ENCODE assay signal across 16 cellular contexts in genomic region chrX:129732857-129733256, GRCh38. TPM values are rescaled to one million over a fixed set of nuclear protein-coding genes. Genes with fewer than 3 reads are reported as not detected.
A peak's percentile ranks its signal among the peaks of the same experiment; 100 is the strongest.
DNase-seq lines count a peak whose midpoint lies in the region; ATAC-seq and TF ChIP-seq lines count a peak whose summit lies in the region.
"Had no signal": no experiment of that assay in that cellular context is flagged by ENCODE, and none has a peak within 500 bp of the region (broad histone marks: within the 10 kb centered on the region; RNA-seq: fewer than 3 reads in every experiment).

No MANE protein-coding gene starts in this region.

- H3K4me3 Mint-ChIP-seq in CD8-positive, alpha-beta T cell, result no peak overlapping the region

- H3K27me3 Mint-ChIP-seq in CD8-positive, alpha-beta T cell (ENCODE audit: low read depth), result no peaks in the 10 kb centered on the region

- intact Hi-C loops in CD8-positive, alpha-beta T cell (cut with DNase I, micrococcal nuclease), result loop anchor here in 1 of 2 experiments (10.0 kb wide), 1 partner anchor 58 kb away; no protein-coding TSS in a partner anchor

- DNase-seq in GM12865 (ENCODE audit: low read depth) (peak; percentile 3), coronary artery (ENCODE audit: low spot score) (peak; percentile 33), AG20443 (ENCODE audit: low spot score) (no peak), glomerular visceral epithelial cell (ENCODE audit: extremely low spot score) (no peak)
- DNase-seq in activated CD4-positive, CD25-positive, alpha-beta regulatory T cell (lab: John Stamatoyannopoulos, UW), result no peak
- DNase-seq in CD8-positive, alpha-beta T cell, result no peak
- DNase-seq: DMS53, HCEC 1CT, IMR-90, KBM-7 had no signal

- no peaks in the 10 kb centered on the region for H3K27me3 ChIP-seq in CD8-positive, alpha-beta T cell (ENCODE audit: insufficient read depth, low read length)

- no peak for TF ChIP-seq CTCF in GM12865 (IDR thresholded peaks at IDR 0.05; ENCODE audit: insufficient read depth, low read depth, low read length, missing control alignments)
- no peak for TF ChIP-seq CTCF in coronary artery (IDR thresholded peaks at IDR 0.05)
- no peak for TF ChIP-seq CTCF in CD8-positive, alpha-beta T cell (IDR thresholded peaks at IDR 0.05)

- CTCF ChIA-PET in CD8-positive, alpha-beta T cell (lab: Charles Lee), result no interaction called here

- no peaks in the 10 kb centered on the region for H3K36me3 Mint-ChIP-seq in CD8-positive, alpha-beta T cell

- no peak overlapping the region for H3K27ac Mint-ChIP-seq in CD8-positive, alpha-beta T cell

- H3K4me1 Mint-ChIP-seq in CD8-positive, alpha-beta T cell (ENCODE audit: low read depth), result peaks cover 30% of the 10 kb centered on the region

- H3K36me3 ChIP-seq in CD8-positive, alpha-beta T cell (ENCODE audit: insufficient read depth, low read length), result no peaks in the 10 kb centered on the region
- H3K36me3 ChIP-seq: BLaER1 had no signal

- H3K9me3 Mint-ChIP-seq in CD8-positive, alpha-beta T cell, result no peaks in the 10 kb centered on the region

- H3K4me3 ChIP-seq in GM12865 (ENCODE audit: low read depth, low read length) (no peak overlapping the region), coronary artery (no peak overlapping the region)
- H3K4me3 ChIP-seq in CD8-positive, alpha-beta T cell (ENCODE audit: low read depth, low read length), result no peak overlapping the region
- H3K4me3 ChIP-seq: A549, BLaER1 had no signal

- H3K27ac ChIP-seq in coronary artery, result no peak overlapping the region
- no peak overlapping the region for H3K27ac ChIP-seq in CD8-positive, alpha-beta T cell (ENCODE audit: low read depth, low read length)
- H3K27ac ChIP-seq: A549, BLaER1 had no signal

- peaks cover 14% of the 10 kb centered on the region for H3K4me1 ChIP-seq in CD8-positive, alpha-beta T cell (ENCODE audit: insufficient read depth, low read length)
- H3K4me1 ChIP-seq: A549 had no signal

- H3K9me3 ChIP-seq in CD8-positive, alpha-beta T cell (ENCODE audit: low read length), result no peaks in the 10 kb centered on the region
- H3K9me3 ChIP-seq: A549, BLaER1 had no signal

- POLR2A ChIA-PET in CD8-positive, alpha-beta T cell (lab: Charles Lee), result interaction anchor here (0.9 to 2.0 kb wide), 2 partner anchors 23 to 36 kb away, joined by 3 to 6 read pairs; no protein-coding TSS in a partner anchor

- ATAC-seq in HG02870 (IDR thresholded peaks at IDR 0.05; ENCODE audit: unreplicated experiment), result peak; percentile 51
- no peak for ATAC-seq in CD8-positive, alpha-beta T cell
- ATAC-seq: A549 had no signal

RNA-seq across cellular contexts. Expression of gene XPNPEP2, which starts 5.9 kb away (rescaled TPM):
- under 1 TPM; 0.22 to 0.24 TPM for total RNA-seq in CD8-positive, alpha-beta T cell
- total RNA-seq: G401, HT-29 had no signal

RNA-seq across cellular contexts. Expression of gene SASH3, which starts 46.9 kb away (rescaled TPM):
- total RNA-seq in CD8-positive, alpha-beta T cell, result 10 to 100 TPM; 76.7 to 76.8 TPM
- total RNA-seq: G401, H4, HT-29, IMR-90 had no signal

Comparison
In these comparisons a context has a peak if more than half of its experiments do, and no peak if none do; other contexts are left out.
1. DNase-seq: peak in GM12865 (single experiment) and coronary artery (single experiment); none in AG20443 (single experiment), activated CD4-positive, CD25-positive, alpha-beta regulatory T cell (0 of 4), glomerular visceral epithelial cell (single experiment) and CD8-positive, alpha-beta T cell (0 of 7).